Comparison of ENCODE assay signal across 2 cellular contexts in the genomic region with DNA sequence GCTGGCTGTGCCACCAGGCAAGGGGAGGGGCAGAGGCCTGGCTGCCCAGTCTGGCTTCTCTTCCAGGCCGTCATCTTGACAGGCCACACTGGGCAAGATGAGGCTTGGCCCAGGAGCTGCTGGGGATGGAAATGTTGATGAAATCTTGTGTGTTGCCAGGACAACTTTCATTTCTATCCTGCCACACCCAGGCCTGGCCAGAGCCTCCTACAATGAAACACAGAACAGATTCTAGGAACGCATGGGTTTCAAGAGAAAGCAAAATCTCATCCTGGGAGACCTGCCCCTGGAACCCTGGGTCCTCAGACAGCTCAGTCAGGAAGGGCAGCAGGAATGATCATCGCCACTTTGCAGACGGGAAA.
A peak's percentile ranks its signal among the peaks of the same experiment; 100 is the strongest.
TF ChIP-seq lines count a peak whose summit lies in the region.

No MANE protein-coding gene starts in this region.

TF ChIP-seq in A549, 52 proteins besides CTCF, POLR2A, EP300 and RAD21:
- TF ChIP-seq, protein P1, sequence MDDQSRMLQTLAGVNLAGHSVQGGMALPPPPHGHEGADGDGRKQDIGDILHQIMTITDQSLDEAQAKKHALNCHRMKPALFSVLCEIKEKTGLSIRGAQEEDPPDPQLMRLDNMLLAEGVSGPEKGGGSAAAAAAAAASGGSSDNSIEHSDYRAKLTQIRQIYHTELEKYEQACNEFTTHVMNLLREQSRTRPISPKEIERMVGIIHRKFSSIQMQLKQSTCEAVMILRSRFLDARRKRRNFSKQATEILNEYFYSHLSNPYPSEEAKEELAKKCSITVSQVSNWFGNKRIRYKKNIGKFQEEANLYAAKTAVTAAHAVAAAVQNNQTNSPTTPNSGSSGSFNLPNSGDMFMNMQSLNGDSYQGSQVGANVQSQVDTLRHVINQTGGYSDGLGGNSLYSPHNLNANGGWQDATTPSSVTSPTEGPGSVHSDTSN (IDR thresholded peaks at IDR 0.05), result no peak
- TF ChIP-seq, protein P2, sequence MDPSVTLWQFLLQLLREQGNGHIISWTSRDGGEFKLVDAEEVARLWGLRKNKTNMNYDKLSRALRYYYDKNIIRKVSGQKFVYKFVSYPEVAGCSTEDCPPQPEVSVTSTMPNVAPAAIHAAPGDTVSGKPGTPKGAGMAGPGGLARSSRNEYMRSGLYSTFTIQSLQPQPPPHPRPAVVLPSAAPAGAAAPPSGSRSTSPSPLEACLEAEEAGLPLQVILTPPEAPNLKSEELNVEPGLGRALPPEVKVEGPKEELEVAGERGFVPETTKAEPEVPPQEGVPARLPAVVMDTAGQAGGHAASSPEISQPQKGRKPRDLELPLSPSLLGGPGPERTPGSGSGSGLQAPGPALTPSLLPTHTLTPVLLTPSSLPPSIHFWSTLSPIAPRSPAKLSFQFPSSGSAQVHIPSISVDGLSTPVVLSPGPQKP (IDR thresholded peaks at IDR 0.05; ENCODE audit: low read depth, low read length), result no peak
- no peak for TF ChIP-seq CBX2 (IDR thresholded peaks at IDR 0.05; ENCODE audit: borderline replicate concordance, low read depth)
- TF ChIP-seq MAZ (IDR thresholded peaks at IDR 0.05; ENCODE audit: borderline replicate concordance, low read depth, low read length), result no peak
- TF ChIP-seq BHLHE40 (IDR thresholded peaks at IDR 0.05; ENCODE audit: low read depth, low read length), result no peak
- TF ChIP-seq, protein P3, sequence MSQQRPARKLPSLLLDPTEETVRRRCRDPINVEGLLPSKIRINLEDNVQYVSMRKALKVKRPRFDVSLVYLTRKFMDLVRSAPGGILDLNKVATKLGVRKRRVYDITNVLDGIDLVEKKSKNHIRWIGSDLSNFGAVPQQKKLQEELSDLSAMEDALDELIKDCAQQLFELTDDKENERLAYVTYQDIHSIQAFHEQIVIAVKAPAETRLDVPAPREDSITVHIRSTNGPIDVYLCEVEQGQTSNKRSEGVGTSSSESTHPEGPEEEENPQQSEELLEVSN (IDR thresholded peaks at IDR 0.05; ENCODE audit: borderline replicate concordance, low read depth), result 0 out of 2 replicates have a peak, but pooled peaks have one; percentile 15
- no peak; the same call in 1 of the 2 replicates for TF ChIP-seq HOXB13 (CRISPR knock-in tag; IDR thresholded peaks at IDR 0.05; ENCODE audit: low read depth)
- no peak for TF ChIP-seq RNF2 (IDR thresholded peaks at IDR 0.05; ENCODE audit: borderline replicate concordance, low read depth)
- peak in 1 of 2 experiments; percentile 34; a peak in 1 of 4 replicates for TF ChIP-seq CEBPB (IDR thresholded peaks at IDR 0.05)
- TF ChIP-seq MYC (IDR thresholded peaks at IDR 0.05; ENCODE audit: borderline replicate concordance, low read length), result 0 out of 2 replicates have a peak, but pooled peaks have one; percentile 18
- TF ChIP-seq JUN (IDR thresholded peaks at IDR 0.05), result no peak
- TF ChIP-seq SREBF2 (IDR thresholded peaks at IDR 0.05), result no peak
- no peak for TF ChIP-seq MAFK (IDR thresholded peaks at IDR 0.05; ENCODE audit: partially characterized antibody)
TF ChIP-seq in A549: peak in this region for 3.

TF ChIP-seq in IMR-90, 13 proteins besides CTCF, POLR2A, EP300 and RAD21:
- TF ChIP-seq FOS (IDR thresholded peaks at IDR 0.05; ENCODE audit: low read depth, low read length) (no peak), BHLHE40 (IDR thresholded peaks at IDR 0.05; ENCODE audit: low read depth, low read length) (no peak), MXI1 (IDR thresholded peaks at IDR 0.05; ENCODE audit: borderline replicate concordance, low read depth, low read length) (no peak), CEBPB (IDR thresholded peaks at IDR 0.05; ENCODE audit: low read depth, low read length) (no peak), RCOR1 (IDR thresholded peaks at IDR 0.05; ENCODE audit: insufficient replicate concordance, low read length) (no peak), SMC3 (IDR thresholded peaks at IDR 0.05; ENCODE audit: low read depth, low read length) (no peak), NFE2L2 (IDR thresholded peaks at IDR 0.05; ENCODE audit: low read depth, low read length) (no peak), MAZ (IDR thresholded peaks at IDR 0.05; ENCODE audit: borderline replicate concordance, low read depth, low read length) (no peak), CHD1 (IDR thresholded peaks at IDR 0.05; ENCODE audit: low read depth, low read length) (no peak), MAFK (IDR thresholded peaks at IDR 0.05; ENCODE audit: low read depth, low read length) (no peak), RFX5 (IDR thresholded peaks at IDR 0.05; ENCODE audit: low read depth, low read length) (no peak)
- TF ChIP-seq, protein P2 (IDR thresholded peaks at IDR 0.05; ENCODE audit: borderline replicate concordance, low read depth, low read length), result no peak
- TF ChIP-seq, protein P4, sequence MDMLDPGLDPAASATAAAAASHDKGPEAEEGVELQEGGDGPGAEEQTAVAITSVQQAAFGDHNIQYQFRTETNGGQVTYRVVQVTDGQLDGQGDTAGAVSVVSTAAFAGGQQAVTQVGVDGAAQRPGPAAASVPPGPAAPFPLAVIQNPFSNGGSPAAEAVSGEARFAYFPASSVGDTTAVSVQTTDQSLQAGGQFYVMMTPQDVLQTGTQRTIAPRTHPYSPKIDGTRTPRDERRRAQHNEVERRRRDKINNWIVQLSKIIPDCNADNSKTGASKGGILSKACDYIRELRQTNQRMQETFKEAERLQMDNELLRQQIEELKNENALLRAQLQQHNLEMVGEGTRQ (IDR thresholded peaks at IDR 0.05; ENCODE audit: low read depth, low read length), result no peak
